In the genomic region with DNA sequence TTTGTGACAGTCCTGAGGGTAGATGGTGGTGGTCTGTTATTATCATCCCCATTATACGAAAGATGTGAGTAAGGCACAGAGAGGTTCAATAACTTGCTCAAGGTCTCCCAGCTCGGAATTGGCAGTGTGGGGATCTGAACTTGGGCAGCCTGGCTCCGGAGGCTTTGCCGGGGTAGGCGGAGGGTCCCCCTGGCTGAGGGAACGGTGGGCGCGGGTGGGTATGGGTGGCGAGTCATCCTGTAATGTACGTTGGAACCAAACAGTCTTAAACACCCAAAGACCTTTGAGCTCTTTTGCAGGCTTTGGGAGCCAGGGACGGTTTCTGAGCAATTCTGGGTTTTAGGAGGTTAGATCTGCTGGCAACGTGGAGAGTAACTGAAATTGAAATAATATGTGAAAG, we compare ENCODE assay signal across 11 cellular contexts. TPM values are rescaled to one million over a fixed set of nuclear protein-coding genes. Genes with fewer than 3 reads are reported as not detected.
"Had no signal": no experiment of that assay in that cellular context is flagged by ENCODE, and none has a peak within 500 bp of the region (broad histone marks: within the 10 kb centered on the region; RNA-seq: fewer than 3 reads in every experiment).

No MANE protein-coding gene starts in this region.

- FAIRE-seq: H1, H54 had no signal

- DNase-seq: GM23248, GOT3, H7, H9, HCEC 1CT, HFFc6 had no signal

- H3K4me3 ChIP-seq: GM23248, GM23338, HAP-1 had no signal

- H3K36me3 ChIP-seq: HAP-1 had no signal

RNA-seq across cellular contexts. Expression of gene SLC24A4, which starts 16.5 kb away (rescaled TPM):
- total RNA-seq: GM23248, H4, HFFc6 had no signal
